Comparison of ENCODE assay signal across 19 cellular contexts in genomic region chr17:36675250-36675649, GRCh38.
DNase-seq lines count a peak whose midpoint lies in the region; ATAC-seq, FAIRE-seq and TF ChIP-seq lines count a peak whose summit lies in the region.
"Had no signal": no experiment of that assay in that cellular context is flagged by ENCODE, and none has a peak within 500 bp of the region (broad histone marks: within the 10 kb centered on the region; RNA-seq: fewer than 3 reads in every experiment).

No MANE protein-coding gene starts in this region.

- intact Hi-C loops in CD4-positive, alpha-beta T cell (cut with DNase I, micrococcal nuclease), result no loop called here

- no peak for TF ChIP-seq CTCF in CD4-positive, alpha-beta T cell (IDR thresholded peaks at IDR 0.05)
- TF ChIP-seq CTCF in GM12865 (IDR thresholded peaks at IDR 0.05; ENCODE audit: insufficient read depth, low read depth, low read length, missing control alignments), result no peak
- no peak for TF ChIP-seq CTCF in GM10266 (IDR thresholded peaks at IDR 0.05; ENCODE audit: control insufficient read depth, insufficient read depth, low read depth, missing control alignments)

- no peak for DNase-seq in CD4-positive, alpha-beta T cell
- DNase-seq in GM12865 (ENCODE audit: low read depth), result peak; percentile 42
- DNase-seq in central memory CD8-positive, alpha-beta T cell (ENCODE audit: low spot score in 2 of 2), result no peak
- DNase-seq in DMS53 (lab: John Stamatoyannopoulos, UW), result no peak
- no peak for DNase-seq in GM10266 (ENCODE audit: extremely low spot score)
- no peak for DNase-seq in frontal cortex (ENCODE audit: low spot score in 2 of 2)
- DNase-seq: endodermal cell; foreskin melanocyte; H9; NCI-H1105; stimulated activated CD4-positive, alpha-beta T cell treated with anti-CD3 and anti-CD28 coated beads, Interleukin-4, amount 100 ng/mL, for 4 hours; stimulated activated naive B cell treated with anti-CD40 and anti-IgM and Interleukin-4, amounts not matched to agents 10 μg/mL and 1 μg/mL and 100 μg/mL, for 72 hours; WERI-Rb-1 had no signal

- H3K9me3 ChIP-seq in CD4-positive, alpha-beta T cell (ENCODE audit: control insufficient read depth, low read length), result no peaks in the 10 kb centered on the region
- H3K9me3 ChIP-seq: right atrium auricular region had no signal

- no peaks in the 10 kb centered on the region for H3K27me3 Mint-ChIP-seq in CD4-positive, alpha-beta T cell
- H3K27me3 Mint-ChIP-seq in T-helper 1 cell treated with Interleukin-12 subunit alpha and Interleukin-12 subunit beta and Interleukin-4 antibody, amounts not matched to agents 30 μg/mL and 1 μg/mL, for 36 hours (ENCODE audit: low read depth), result no peaks in the 10 kb centered on the region
- H3K27me3 Mint-ChIP-seq in central memory CD8-positive, alpha-beta T cell, result peaks cover 8% of the 10 kb centered on the region

- H3K9me3 Mint-ChIP-seq in CD4-positive, alpha-beta T cell, result no peaks in the 10 kb centered on the region
- H3K9me3 Mint-ChIP-seq in T-helper 1 cell treated with Interleukin-12 subunit alpha and Interleukin-12 subunit beta and Interleukin-4 antibody, amounts not matched to agents 30 μg/mL and 1 μg/mL, for 36 hours, result no peaks in the 10 kb centered on the region
- H3K9me3 Mint-ChIP-seq in central memory CD8-positive, alpha-beta T cell, result no peaks in the 10 kb centered on the region
- H3K9me3 Mint-ChIP-seq: endodermal cell; H9; stimulated activated naive B cell treated with anti-CD40 and anti-IgM and Interleukin-4, amounts not matched to agents 10 μg/mL and 1 μg/mL and 100 μg/mL, for 72 hours had no signal

- CTCF ChIA-PET in CD4-positive, alpha-beta T cell (lab: Charles Lee), result no interaction called here

- no peaks in the 10 kb centered on the region for H3K27me3 ChIP-seq in CD4-positive, alpha-beta T cell (ENCODE audit: control insufficient read depth, insufficient read depth, low read length)
- H3K27me3 ChIP-seq: right atrium auricular region had no signal

- H3K4me3 Mint-ChIP-seq in CD4-positive, alpha-beta T cell, result no peak overlapping the region
- peak overlapping the region; percentile 59 for H3K4me3 Mint-ChIP-seq in T-helper 1 cell treated with Interleukin-12 subunit alpha and Interleukin-12 subunit beta and Interleukin-4 antibody, amounts not matched to agents 30 μg/mL and 1 μg/mL, for 36 hours
- H3K4me3 Mint-ChIP-seq in central memory CD8-positive, alpha-beta T cell, result peak overlapping the region; percentile 70
- H3K4me3 Mint-ChIP-seq: endodermal cell; H9; stimulated activated naive B cell treated with anti-CD40 and anti-IgM and Interleukin-4, amounts not matched to agents 10 μg/mL and 1 μg/mL and 100 μg/mL, for 72 hours had no signal

- no peak for ATAC-seq in CD4-positive, alpha-beta T cell (ENCODE audit: poor library complexity)
- peak; percentile 30 for ATAC-seq in central memory CD8-positive, alpha-beta T cell (replicated peaks; ENCODE audit: extremely low read depth, poor library complexity, severe bottlenecking)
- ATAC-seq in GM18868 (IDR thresholded peaks at IDR 0.05; ENCODE audit: unreplicated experiment), result no peak
- ATAC-seq: SK-N-SH treated with all-trans-retinoic acid at 6 μM for 48 hours; stimulated activated naive B cell treated with anti-CD40 and anti-IgM and Interleukin-4, amounts not matched to agents 10 μg/mL and 1 μg/mL and 100 μg/mL, for 72 hours had no signal

- no peak overlapping the region for H3K27ac ChIP-seq in CD4-positive, alpha-beta T cell (ENCODE audit: low read depth, low read length)
- H3K27ac ChIP-seq: C4-2B, right atrium auricular region, WERI-Rb-1 had no signal

- H3K4me1 Mint-ChIP-seq in CD4-positive, alpha-beta T cell (ENCODE audit: low read depth), result peaks cover 45% of the 10 kb centered on the region
- H3K4me1 Mint-ChIP-seq in T-helper 1 cell treated with Interleukin-12 subunit alpha and Interleukin-12 subunit beta and Interleukin-4 antibody, amounts not matched to agents 30 μg/mL and 1 μg/mL, for 36 hours (ENCODE audit: low read depth), result peaks cover 50% of the 10 kb centered on the region
- peaks cover 42% of the 10 kb centered on the region for H3K4me1 Mint-ChIP-seq in central memory CD8-positive, alpha-beta T cell

- peak overlapping the region; percentile 85 for H3K27ac Mint-ChIP-seq in CD4-positive, alpha-beta T cell
- peak overlapping the region; percentile 91 for H3K27ac Mint-ChIP-seq in T-helper 1 cell treated with Interleukin-12 subunit alpha and Interleukin-12 subunit beta and Interleukin-4 antibody, amounts not matched to agents 30 μg/mL and 1 μg/mL, for 36 hours
- peak overlapping the region; percentile 23 for H3K27ac Mint-ChIP-seq in central memory CD8-positive, alpha-beta T cell (ENCODE audit: low read depth)
- H3K27ac Mint-ChIP-seq: endodermal cell; H9; stimulated activated naive B cell treated with anti-CD40 and anti-IgM and Interleukin-4, amounts not matched to agents 10 μg/mL and 1 μg/mL and 100 μg/mL, for 72 hours had no signal

- no peaks in the 10 kb centered on the region for H3K36me3 Mint-ChIP-seq in CD4-positive, alpha-beta T cell (ENCODE audit: low read depth)
- H3K36me3 Mint-ChIP-seq in T-helper 1 cell treated with Interleukin-12 subunit alpha and Interleukin-12 subunit beta and Interleukin-4 antibody, amounts not matched to agents 30 μg/mL and 1 μg/mL, for 36 hours (ENCODE audit: low read depth), result no peaks in the 10 kb centered on the region
- H3K36me3 Mint-ChIP-seq in central memory CD8-positive, alpha-beta T cell (ENCODE audit: insufficient read depth), result peaks cover 1% of the 10 kb centered on the region
- H3K36me3 Mint-ChIP-seq: stimulated activated naive B cell treated with anti-CD40 and anti-IgM and Interleukin-4, amounts not matched to agents 10 μg/mL and 1 μg/mL and 100 μg/mL, for 72 hours had no signal

- H3K4me3 ChIP-seq in GM12865 (ENCODE audit: low read depth, low read length), result no peak overlapping the region
- H3K4me3 ChIP-seq: right atrium auricular region had no signal

- POLR2A ChIA-PET in CD4-positive, alpha-beta T cell (lab: Charles Lee), result interaction anchor here (0.9 to 1.1 kb wide), 2 partner anchors 47 to 51 kb away, joined by 3 read pairs; no protein-coding TSS in a partner anchor

- no peak for FAIRE-seq in frontal cortex (lab: Jason Lieb, UNC)
- FAIRE-seq: bronchial epithelial cell had no signal

Comparison
In these comparisons a context has a peak if more than half of its experiments do, and no peak if none do; other contexts are left out.
1. H3K27ac Mint-ChIP-seq: peak in every context shown above with its lines; median percentile 91 in T-helper 1 cell treated with Interleukin-12 subunit alpha and Interleukin-12 subunit beta and Interleukin-4 antibody, amounts not matched to agents 30 μg/mL and 1 μg/mL, for 36 hours; 85 in CD4-positive, alpha-beta T cell; 23 in central memory CD8-positive, alpha-beta T cell.